ENCODE assay signal across 12 cellular contexts in genomic region chr3:168051579-168052183, GRCh38. TPM values are rescaled to one million over a fixed set of nuclear protein-coding genes. Genes with fewer than 3 reads are reported as not detected.
DNase-seq lines count a peak whose midpoint lies in the region; ATAC-seq and TF ChIP-seq lines count a peak whose summit lies in the region.
"Had no signal": no experiment of that assay in that cellular context is flagged by ENCODE, and none has a peak within 500 bp of the region (broad histone marks: within the 10 kb centered on the region; RNA-seq: fewer than 3 reads in every experiment).

No MANE protein-coding gene starts in this region.

- ATAC-seq in GM21447 (IDR thresholded peaks at IDR 0.05; ENCODE audit: unreplicated experiment): peak; percentile 54
- ATAC-seq in HG03558 (IDR thresholded peaks at IDR 0.05; ENCODE audit: extremely low read depth, unreplicated experiment): peak; percentile 32
- peak; percentile 60 for ATAC-seq in gastroesophageal sphincter
- ATAC-seq: stimulated activated naive B cell treated with anti-CD40 and anti-IgM and Interleukin-4, amounts not matched to agents 10 μg/mL and 1 μg/mL and 100 μg/mL, for 72 hours had no signal

- no peaks in the 10 kb centered on the region for H3K9me3 ChIP-seq in gastroesophageal sphincter
- H3K9me3 ChIP-seq in esophagus squamous epithelium: no peaks in the 10 kb centered on the region
- H3K9me3 ChIP-seq in tibial nerve: no peaks in the 10 kb centered on the region

- H3K27ac ChIP-seq in gastroesophageal sphincter: peak overlapping the region; percentile 16 to 71 (median 59)
- no peak overlapping the region for H3K27ac ChIP-seq in esophagus squamous epithelium
- H3K27ac ChIP-seq in tibial nerve: no peak overlapping the region

- TF ChIP-seq POLR2A in gastroesophageal sphincter (IDR thresholded peaks at IDR 0.05): no peak
- TF ChIP-seq POLR2A in esophagus squamous epithelium (IDR thresholded peaks at IDR 0.05): no peak
- no peak for TF ChIP-seq POLR2A in tibial nerve (IDR thresholded peaks at IDR 0.05)

- H3K36me3 ChIP-seq in gastroesophageal sphincter (no peaks in the 10 kb centered on the region), esophagus squamous epithelium (no peaks in the 10 kb centered on the region), tibial nerve (peaks cover 0 to 5% (median 0%) of the 10 kb centered on the region in 3 donors)

- DNase-seq in ELR (ENCODE audit: low read depth) (peak; percentile 8), esophagus squamous epithelium (lab: John Stamatoyannopoulos, UW) (no peak), NCI-H2196 treated with DMSO at 0.1 percent for 48 hours (lab: John Stamatoyannopoulos, UW; ENCODE audit: unreplicated experiment) (no peak), tibial nerve (ENCODE audit: low spot score in 2 of 2) (no peak), DMS153 treated with DMSO at 0.1 percent for 48 hours (lab: John Stamatoyannopoulos, UW; ENCODE audit: unreplicated experiment) (no peak)
- DNase-seq: Calu3; Karpas-422; stimulated activated naive B cell treated with anti-CD40 and anti-IgM and Interleukin-4, amounts not matched to agents 10 μg/mL and 1 μg/mL and 100 μg/mL, for 72 hours had no signal

- intact Hi-C loops in esophagus squamous epithelium (cut with DNase I): no loop called here

- TF ChIP-seq CTCF in gastroesophageal sphincter (IDR thresholded peaks at IDR 0.05) (no peak), esophagus squamous epithelium (IDR thresholded peaks at IDR 0.05) (no peak), tibial nerve (IDR thresholded peaks at IDR 0.05) (no peak)

- H3K27me3 ChIP-seq in gastroesophageal sphincter (no peaks in the 10 kb centered on the region), esophagus squamous epithelium (no peaks in the 10 kb centered on the region), tibial nerve (no peaks in the 10 kb centered on the region)

- TF ChIP-seq EP300 in gastroesophageal sphincter (IDR thresholded peaks at IDR 0.05): no peak
- TF ChIP-seq EP300 in tibial nerve (IDR thresholded peaks at IDR 0.05): no peak

- H3K4me1 ChIP-seq in gastroesophageal sphincter (peaks cover 7 to 52% (median 12%) of the 10 kb centered on the region in 3 donors), esophagus squamous epithelium (peaks cover 0 to 25% (median 0%) of the 10 kb centered on the region in 3 donors), tibial nerve (peaks cover 0 to 41% (median 5%) of the 10 kb centered on the region in 4 donors)

- peak overlapping the region; percentile 1 to 5 for H3K4me3 ChIP-seq in gastroesophageal sphincter
- H3K4me3 ChIP-seq in esophagus squamous epithelium: no peak overlapping the region
- H3K4me3 ChIP-seq in tibial nerve: no peak overlapping the region
- H3K4me3 ChIP-seq: lung had no signal

- WGBS in gastroesophageal sphincter (ENCODE audit: low coverage in 1 of 2), 2 donors: 14 to 16% methylated on average over 8 of the region's 8 CpGs
- 50 to 53% methylated on average over 8 of the region's 8 CpGs for WGBS in esophagus squamous epithelium, 2 donors
- 53 to 56% methylated on average over 8 of the region's 8 CpGs for WGBS in tibial nerve, 2 donors

RNA-seq across cellular contexts. Expression of gene GOLIM4, which starts 44.0 kb away (rescaled TPM):
- total RNA-seq in gastroesophageal sphincter (10 to 100 TPM; 41.8 to 49.3 (median 47.8) TPM), esophagus squamous epithelium (10 to 100 TPM in 3 of 4 donors, 1 to 10 TPM in 1; 9.1 to 29.6 (median 13.8) TPM), tibial nerve (10 to 100 TPM; 35.9 to 59.0 (median 52.0) TPM)

Comparison
In these comparisons a context has a peak if more than half of its experiments do, and no peak if none do; other contexts are left out.
1. H3K27ac ChIP-seq: peak in gastroesophageal sphincter (4 of 4); none in esophagus squamous epithelium (0 of 4) and tibial nerve (0 of 4).
2. H3K4me3 ChIP-seq: peak in gastroesophageal sphincter (2 of 2); none in esophagus squamous epithelium (0 of 4) and tibial nerve (0 of 4).
3. Peak in every context shown above with its lines, with median percentiles within 50 percentile points of each other: ATAC-seq.